In the genomic region with DNA sequence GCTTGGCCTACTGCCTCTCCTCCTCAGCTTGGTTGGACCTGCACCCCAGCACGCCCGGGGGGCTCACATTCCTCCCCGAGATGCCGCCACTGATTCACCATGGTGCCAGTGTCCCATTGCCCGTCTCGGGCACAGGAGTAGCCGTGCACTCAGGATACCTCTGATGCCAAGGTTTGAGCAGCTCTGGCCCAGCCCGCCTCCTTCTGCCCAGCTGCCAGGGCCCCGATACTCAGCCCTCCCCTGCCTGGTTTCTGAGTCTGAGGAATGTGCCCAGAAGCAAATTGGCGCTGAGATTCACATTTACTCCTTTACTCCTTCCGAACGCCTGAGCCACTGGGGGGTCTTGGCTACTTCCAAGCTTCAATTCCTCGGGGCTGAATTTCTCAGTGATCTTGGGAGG, we compare ENCODE assay signal across 18 cellular contexts.
"Had no signal": no experiment of that assay in that cellular context is flagged by ENCODE, and none has a peak within 500 bp of the region (broad histone marks: within the 10 kb centered on the region; RNA-seq: fewer than 3 reads in every experiment).

No MANE protein-coding gene starts in this region.

- H3K4me3 Mint-ChIP-seq: activated CD4-positive, alpha-beta memory T cell treated with anti-CD3 and anti-CD28 coated beads for 36 hours; activated naive CD4-positive, alpha-beta T cell treated with anti-CD3 and anti-CD28 coated beads, Interleukin-2, amount 50 U/mL, for 24 hours; central memory CD8-positive, alpha-beta T cell; nephron; stimulated activated naive B cell treated with anti-CD40 and anti-IgM and Interleukin-4, amounts not matched to agents 10 μg/mL and 1 μg/mL and 100 μg/mL, for 72 hours; type B pancreatic cell had no signal

- H3K27me3 ChIP-seq: ascending aorta, dorsolateral prefrontal cortex, testis had no signal

- H3K9me3 Mint-ChIP-seq: activated CD4-positive, alpha-beta memory T cell treated with anti-CD3 and anti-CD28 coated beads for 36 hours; activated naive CD4-positive, alpha-beta T cell treated with anti-CD3 and anti-CD28 coated beads, Interleukin-2, amount 50 U/mL, for 24 hours; central memory CD8-positive, alpha-beta T cell; nephron; stimulated activated naive B cell treated with anti-CD40 and anti-IgM and Interleukin-4, amounts not matched to agents 10 μg/mL and 1 μg/mL and 100 μg/mL, for 72 hours; type B pancreatic cell had no signal

- H3K36me3 Mint-ChIP-seq: activated CD4-positive, alpha-beta memory T cell treated with anti-CD3 and anti-CD28 coated beads for 36 hours; activated naive CD4-positive, alpha-beta T cell treated with anti-CD3 and anti-CD28 coated beads, Interleukin-2, amount 50 U/mL, for 24 hours; stimulated activated naive B cell treated with anti-CD40 and anti-IgM and Interleukin-4, amounts not matched to agents 10 μg/mL and 1 μg/mL and 100 μg/mL, for 72 hours; type B pancreatic cell had no signal

- FAIRE-seq: colon had no signal

- H3K9ac ChIP-seq: SK-N-SH had no signal

- H3K4me1 ChIP-seq: ascending aorta, testis had no signal

- H3K27ac ChIP-seq: ascending aorta, dorsolateral prefrontal cortex, testis had no signal

- H3K4me2 ChIP-seq: SK-N-SH had no signal

- H3K9me3 ChIP-seq: ascending aorta, SK-N-SH, testis had no signal

- H3K27me3 Mint-ChIP-seq: activated CD4-positive, alpha-beta memory T cell treated with anti-CD3 and anti-CD28 coated beads for 36 hours; activated naive CD4-positive, alpha-beta T cell treated with anti-CD3 and anti-CD28 coated beads, Interleukin-2, amount 50 U/mL, for 24 hours; central memory CD8-positive, alpha-beta T cell; type B pancreatic cell had no signal

- H3K4me1 Mint-ChIP-seq: activated naive CD4-positive, alpha-beta T cell treated with anti-CD3 and anti-CD28 coated beads, Interleukin-2, amount 50 U/mL, for 24 hours; central memory CD8-positive, alpha-beta T cell; nephron; stimulated activated naive B cell treated with anti-CD40 and anti-IgM and Interleukin-4, amounts not matched to agents 10 μg/mL and 1 μg/mL and 100 μg/mL, for 72 hours had no signal

- H3K4me3 ChIP-seq: ascending aorta, dorsolateral prefrontal cortex, testis had no signal

- H3K36me3 ChIP-seq: ascending aorta had no signal

- H3K27ac Mint-ChIP-seq: activated CD4-positive, alpha-beta memory T cell treated with anti-CD3 and anti-CD28 coated beads for 36 hours; activated naive CD4-positive, alpha-beta T cell treated with anti-CD3 and anti-CD28 coated beads, Interleukin-2, amount 50 U/mL, for 24 hours; nephron; stimulated activated naive B cell treated with anti-CD40 and anti-IgM and Interleukin-4, amounts not matched to agents 10 μg/mL and 1 μg/mL and 100 μg/mL, for 72 hours; type B pancreatic cell had no signal

- ATAC-seq: stimulated activated naive B cell treated with anti-CD40 and anti-IgM and Interleukin-4, amounts not matched to agents 10 μg/mL and 1 μg/mL and 100 μg/mL, for 72 hours had no signal

- DNase-seq: activated CD4-positive, alpha-beta memory T cell treated with anti-CD3 and anti-CD28 coated beads for 36 hours; activated CD4-positive, alpha-beta T cell treated with anti-CD3 and anti-CD28 coated beads for 48 hours; activated gamma-delta T cell treated with Interleukin-2 at 50 U/mL for 16 hours; foreskin fibroblast; mesenchymal stem cell; SK-N-SH; stimulated activated CD4-positive, alpha-beta T cell treated with anti-CD3 and anti-CD28 coated beads, Interleukin-2, amount 100 ng/mL, for 48 hours; stimulated activated CD8-positive, alpha-beta memory T cell treated with anti-CD3 and anti-CD28 coated beads, Interleukin-4, amount 100 ng/mL, for 48 hours; stimulated activated naive B cell treated with anti-CD40 and anti-IgM and Interleukin-4, amounts not matched to agents 10 μg/mL and 1 μg/mL and 100 μg/mL, for 72 hours; T-helper 2 cell; testis had no signal
